Comparison of ENCODE assay signal across 22 cellular contexts in genomic region chr17:31272803-31273202, GRCh38. TPM values are rescaled to one million over a fixed set of nuclear protein-coding genes. Genes with fewer than 3 reads are reported as not detected.
DNase-seq lines count a peak whose midpoint lies in the region; ATAC-seq, FAIRE-seq and TF ChIP-seq lines count a peak whose summit lies in the region.
"Had no signal": no experiment of that assay in that cellular context is flagged by ENCODE, and none has a peak within 500 bp of the region (broad histone marks: within the 10 kb centered on the region; RNA-seq: fewer than 3 reads in every experiment).

No MANE protein-coding gene starts in this region.

- TF ChIP-seq CTCF in A549 (IDR thresholded peaks at IDR 0.05) = no peak
- TF ChIP-seq CTCF in HL-60 (IDR thresholded peaks at IDR 0.05; ENCODE audit: insufficient read depth, low read length) = no peak
- no peak for TF ChIP-seq CTCF in lower lobe of right lung (IDR thresholded peaks at IDR 0.05)

- H3K4me2 ChIP-seq in A549 = no peak overlapping the region
- H3K4me2 ChIP-seq: BLaER1 had no signal

- H3K9me3 ChIP-seq in A549 (no peaks in the 10 kb centered on the region), lower lobe of right lung (no peaks in the 10 kb centered on the region)
- H3K9me3 ChIP-seq: BLaER1 had no signal

- no peak for TF ChIP-seq POLR2A in A549 (IDR thresholded peaks at IDR 0.05; ENCODE audit: low read length)

- H3K27me3 ChIP-seq in HL-60 (ENCODE audit: insufficient read depth, poor library complexity, severe bottlenecking) (no peaks in the 10 kb centered on the region), lower lobe of right lung (ENCODE audit: low read depth) (no peaks in the 10 kb centered on the region)
- H3K27me3 ChIP-seq: BLaER1 had no signal

- FAIRE-seq in A549 (lab: Jason Lieb, UNC) = no peak
- FAIRE-seq: A204.1 had no signal

- no peak for TF ChIP-seq RAD21 in A549 (conservative IDR thresholded peaks at IDR 0.05 in 1 of 2, IDR thresholded peaks at IDR 0.05 in 1 of 2)

- H3K9me3 Mint-ChIP-seq in dendritic cell treated with granulocyte-macrophage colony-stimulating factor and Interleukin-4, amounts not matched to agents 40 ng/mL and 50 ng/mL, for 4 days = no peaks in the 10 kb centered on the region
- H3K9me3 Mint-ChIP-seq: HFFc6 had no signal

- H3K4me3 Mint-ChIP-seq in dendritic cell treated with granulocyte-macrophage colony-stimulating factor and Interleukin-4, amounts not matched to agents 40 ng/mL and 50 ng/mL, for 4 days = no peak overlapping the region
- H3K4me3 Mint-ChIP-seq: CD14-positive monocyte; CD4-positive, alpha-beta memory T cell; HFFc6 had no signal

- CTCF ChIA-PET in A549 (lab: Yijun Ruan, JAX) = no interaction called here

- TF ChIP-seq EP300 in A549 (IDR thresholded peaks at IDR 0.05) = no peak

- H3K36me3 ChIP-seq in lower lobe of right lung = peaks cover 22% of the 10 kb centered on the region

- peak overlapping the region; percentile 24 for H3K27ac Mint-ChIP-seq in dendritic cell treated with granulocyte-macrophage colony-stimulating factor and Interleukin-4, amounts not matched to agents 40 ng/mL and 50 ng/mL, for 4 days
- H3K27ac Mint-ChIP-seq: CD4-positive, alpha-beta memory T cell; HFFc6 had no signal

- DNase-seq in A549 (ENCODE audit: low read depth in 1 of 2, low spot score in 1 of 2) = no peak
- DNase-seq in HL-60 (ENCODE audit: low read depth in 1 of 2, low spot score in 1 of 2) = no peak
- DNase-seq in lower lobe of right lung = no peak
- no peak for DNase-seq in AML-193 (lab: John Stamatoyannopoulos, UW)
- no peak for DNase-seq in left lobe of liver (ENCODE audit: low spot score)
- DNase-seq in activated CD8-positive, alpha-beta memory T cell treated with anti-CD3 and anti-CD28 coated beads for 24 hours = no peak
- DNase-seq: CD4-positive, alpha-beta memory T cell; DMS153; DMS79; GF-D8; GOT3; H7; HFFc6; KBM-7 had no signal

- no peak overlapping the region for H3K4me3 ChIP-seq in A549
- no peak overlapping the region for H3K4me3 ChIP-seq in HL-60 (replicated peaks; ENCODE audit: insufficient read depth, low read length)
- peak overlapping the region; percentile 11 for H3K4me3 ChIP-seq in lower lobe of right lung
- H3K4me3 ChIP-seq: BLaER1 had no signal

- no peaks in the 10 kb centered on the region for H3K27me3 Mint-ChIP-seq in dendritic cell treated with granulocyte-macrophage colony-stimulating factor and Interleukin-4, amounts not matched to agents 40 ng/mL and 50 ng/mL, for 4 days
- H3K27me3 Mint-ChIP-seq: CD4-positive, alpha-beta memory T cell had no signal

- peaks cover 28% of the 10 kb centered on the region for H3K4me1 Mint-ChIP-seq in dendritic cell treated with granulocyte-macrophage colony-stimulating factor and Interleukin-4, amounts not matched to agents 40 ng/mL and 50 ng/mL, for 4 days (ENCODE audit: low read depth)
- H3K4me1 Mint-ChIP-seq: CD4-positive, alpha-beta memory T cell had no signal

- intact Hi-C loops in dendritic cell treated with granulocyte-macrophage colony-stimulating factor and Interleukin-4, amounts not matched to agents 40 ng/mL and 50 ng/mL, for 4 days (cut with micrococcal nuclease) = loop anchor here (5.0 kb wide), 1 partner anchor 34 kb away; no protein-coding TSS in a partner anchor
- intact Hi-C loops in lower lobe of right lung (cut with DNase I) = no loop called here

- POLR2A ChIA-PET in A549 (lab: Yijun Ruan, JAX) = no interaction called here

- no peak overlapping the region for H3K27ac ChIP-seq in A549
- peak overlapping the region; percentile 67 for H3K27ac ChIP-seq in HL-60 (replicated peaks)
- no peak overlapping the region for H3K27ac ChIP-seq in lower lobe of right lung
- H3K27ac ChIP-seq: BLaER1 had no signal

- H3K4me1 ChIP-seq in A549 = peaks cover 44% of the 10 kb centered on the region
- peaks cover 34% of the 10 kb centered on the region for H3K4me1 ChIP-seq in lower lobe of right lung
- H3K4me1 ChIP-seq: BLaER1 had no signal

- no peak for ATAC-seq in A549
- ATAC-seq in lower lobe of right lung = no peak
- no peak for ATAC-seq in GM19452 (IDR thresholded peaks at IDR 0.05; ENCODE audit: unreplicated experiment)
- ATAC-seq in left lobe of liver = no peak
- ATAC-seq: HCT116 had no signal

- peaks cover 55% of the 10 kb centered on the region for H3K36me3 Mint-ChIP-seq in dendritic cell treated with granulocyte-macrophage colony-stimulating factor and Interleukin-4, amounts not matched to agents 40 ng/mL and 50 ng/mL, for 4 days (ENCODE audit: low read depth)

TF ChIP-seq in A549, 52 proteins besides CTCF, POLR2A, EP300 and RAD21:
- peak; percentile 79 for TF ChIP-seq MAFK (IDR thresholded peaks at IDR 0.05; ENCODE audit: partially characterized antibody)
- TF ChIP-seq FOSL2 (IDR thresholded peaks at IDR 0.05) = no peak
- TF ChIP-seq FOSL2 (CRISPR knock-in tag; IDR thresholded peaks at IDR 0.05) = no peak

RNA-seq across cellular contexts. Expression of gene OMG, which starts 24.2 kb away (rescaled TPM):
- polyA plus RNA-seq in A549 (2011; rRNA removed) (not detected in 2 replicates), A549 (2017; fragmentation: RNase III; extraction: RNeasy Plus Mini Kit Qiagen cat#74134 plus additional on column Dnase treatment) (not detected in 3 replicates)
- polyA plus RNA-seq in A549 (2012; cell fraction: cytosol; rRNA removed) = not detected in 2 replicates
- polyA plus RNA-seq in A549 (2012; cell fraction: nucleus; rRNA removed) = not detected in 2 replicates
- 0.34 TPM in 1 of 2 replicates, not detected in the other for polyA minus RNA-seq in A549 (2011; rRNA and poly(A)+ RNA removed)
- total RNA-seq in lower lobe of right lung (12.4 TPM), left lobe of liver (0.38 TPM)
- total RNA-seq: Daoy, H7, HT-29 had no signal

RNA-seq across cellular contexts. Expression of gene EVI2B, which starts 41.1 kb away (rescaled TPM):
- polyA plus RNA-seq in A549 (2011; rRNA removed) = not detected in 2 replicates
- not detected in 2 replicates for polyA plus RNA-seq in A549 (2012; cell fraction: cytosol; rRNA removed)
- not detected in 2 replicates for polyA plus RNA-seq in A549 (2012; cell fraction: nucleus; rRNA removed)
- polyA plus RNA-seq in A549 (2017; fragmentation: RNase III; extraction: RNeasy Plus Mini Kit Qiagen cat#74134 plus additional on column Dnase treatment) = 0.04 to 0.08 TPM (median 0.05 TPM) in 3 replicates
- not detected in 2 replicates for polyA minus RNA-seq in A549 (2011; rRNA and poly(A)+ RNA removed)
- 130 TPM for total RNA-seq in lower lobe of right lung
- total RNA-seq in left lobe of liver = 2.0 TPM
- total RNA-seq: Daoy, H7, HT-29 had no signal

RNA-seq across cellular contexts. Expression of gene EVI2A, which starts 48.6 kb away (rescaled TPM):
- polyA plus RNA-seq in A549 (2011; rRNA removed) (not detected in 2 replicates), A549 (2017; fragmentation: RNase III; extraction: RNeasy Plus Mini Kit Qiagen cat#74134 plus additional on column Dnase treatment) (not detected in 3 replicates)
- polyA plus RNA-seq in A549 (2012; cell fraction: cytosol; rRNA removed) = not detected in 2 replicates
- not detected in 2 replicates for polyA plus RNA-seq in A549 (2012; cell fraction: nucleus; rRNA removed)
- not detected in 2 replicates for polyA minus RNA-seq in A549 (2011; rRNA and poly(A)+ RNA removed)
- total RNA-seq in lower lobe of right lung (45.2 TPM), left lobe of liver (0.63 TPM)
- total RNA-seq: H7, HT-29 had no signal

Comparison
In these comparisons a context has a peak if more than half of its experiments do, and no peak if none do; other contexts are left out.
1. RNA of gene EVI2B, which starts 41.1 kb away (total RNA-seq): 130 TPM in lower lobe of right lung (single experiment); 2.0 TPM in left lobe of liver (single experiment); every median in the first group is over 10 times any median in the second.
2. RNA of gene EVI2A, which starts 48.6 kb away (total RNA-seq): 45.2 TPM in lower lobe of right lung (single experiment); 0.63 TPM in left lobe of liver (single experiment); every median in the first group is over 10 times any median in the second.